In the genomic region with DNA sequence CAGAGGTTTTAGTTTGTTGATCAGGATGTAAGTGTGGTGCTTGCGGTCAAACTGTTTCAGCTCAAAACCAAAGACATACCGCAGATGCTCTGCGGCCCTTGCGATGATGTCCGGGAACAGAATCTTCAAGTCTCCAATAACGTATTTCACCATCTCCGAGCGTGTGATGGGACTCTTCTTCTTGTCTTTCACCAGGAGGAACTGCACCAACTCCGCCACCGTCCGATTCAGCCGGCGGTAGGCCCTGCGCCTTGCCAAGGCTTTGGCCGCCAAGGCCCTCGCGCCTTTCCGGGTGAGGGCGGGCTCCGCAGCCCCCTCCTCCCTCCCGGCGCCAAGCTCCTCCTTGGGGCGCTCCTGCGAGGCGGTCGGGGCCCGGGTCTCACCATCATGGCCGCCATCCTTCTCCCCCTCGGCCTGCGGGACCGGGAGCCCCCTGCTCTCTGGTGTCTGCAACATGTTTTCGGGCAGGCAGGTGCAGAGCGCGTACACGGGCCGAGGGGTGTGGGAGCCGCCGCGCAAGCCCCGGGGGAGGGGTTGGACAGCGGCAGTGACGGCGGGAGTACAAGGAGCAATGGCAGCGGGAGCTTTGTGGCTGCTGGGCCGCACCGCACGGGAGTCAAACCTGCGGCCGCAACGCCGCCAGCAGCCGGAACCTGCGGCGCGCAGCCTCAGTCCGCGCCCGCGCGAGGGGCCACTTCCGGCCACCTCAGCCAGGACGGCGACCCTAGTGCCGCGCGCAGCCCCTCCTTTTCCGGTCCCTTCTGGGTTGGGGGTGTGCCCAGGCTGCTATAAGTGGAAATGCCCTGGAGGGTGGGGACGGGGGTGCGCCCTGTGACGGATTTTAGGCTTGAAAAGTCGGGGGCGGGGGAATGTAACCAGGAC, we compare ENCODE assay signal across 8 cellular contexts. TPM values are rescaled to one million over a fixed set of nuclear protein-coding genes. Genes with fewer than 3 reads are reported as not detected.
DNase-seq lines count a peak whose midpoint lies in the region; ATAC-seq and TF ChIP-seq lines count a peak whose summit lies in the region.

A gene with protein sequence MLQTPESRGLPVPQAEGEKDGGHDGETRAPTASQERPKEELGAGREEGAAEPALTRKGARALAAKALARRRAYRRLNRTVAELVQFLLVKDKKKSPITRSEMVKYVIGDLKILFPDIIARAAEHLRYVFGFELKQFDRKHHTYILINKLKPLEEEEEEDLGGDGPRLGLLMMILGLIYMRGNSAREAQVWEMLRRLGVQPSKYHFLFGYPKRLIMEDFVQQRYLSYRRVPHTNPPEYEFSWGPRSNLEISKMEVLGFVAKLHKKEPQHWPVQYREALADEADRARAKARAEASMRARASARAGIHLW (minus strand): TSS at position 699 of the 882 bp plus-strand sequence. CDS start 243 bp downstream, at position 456.

- H3K4me3 ChIP-seq in epithelial cell of proximal tubule (ENCODE audit: low read depth, low read length) (peak within 1 kb of the TSS; percentile 86), mucosa of descending colon (peak within 1 kb of the TSS; percentile 84)

- TF ChIP-seq RAD21 in Ishikawa (IDR thresholded peaks at IDR 0.05; ENCODE audit: low read depth): peak; percentile 16; the same call in 1 of the 2 replicates

- DNase-seq in DMS 273 (lab: John Stamatoyannopoulos, UW; ENCODE audit: unreplicated experiment) (peak; percentile 97), OCI-M1 (lab: John Stamatoyannopoulos, UW) (peak; percentile 80), activated T-cell treated with anti-CD3 and anti-CD28 coated beads for 48 hours (ENCODE audit: low read depth) (peak; percentile 77), epithelial cell of proximal tubule (ENCODE audit: low read depth) (no peak), mucosa of descending colon (peak; percentile 82 to 89 (median 88))
- peak; percentile 23 to 43 for DNase-seq in stimulated activated CD8-positive, alpha-beta memory T cell treated with anti-CD3 and anti-CD28 coated beads, Interleukin-4, amount 100 ng/mL, for 4 hours (ENCODE audit: low read depth in 2 of 2, low spot score in 1 of 2)

- ATAC-seq in GM21576 (IDR thresholded peaks at IDR 0.05; ENCODE audit: unreplicated experiment) (peak; percentile 72), mucosa of descending colon (peak; percentile 92)

- 0 out of 2 replicates have a peak, but pooled peaks have one; percentile 32 for TF ChIP-seq EP300 in Ishikawa (IDR thresholded peaks at IDR 0.05; ENCODE audit: borderline replicate concordance)

- H3K4me1 ChIP-seq in mucosa of descending colon (ENCODE audit: low read depth): peaks cover 13% of the 10 kb centered on the region

- H3K36me3 ChIP-seq in mucosa of descending colon (ENCODE audit: low read depth): no peaks in the 10 kb centered on the region

- TF ChIP-seq CTCF in epithelial cell of proximal tubule (conservative IDR thresholded peaks at IDR 0.05; ENCODE audit: low read depth, low read length) (no peak), mucosa of descending colon (IDR thresholded peaks at IDR 0.05) (no peak)

- H3K9me3 ChIP-seq in mucosa of descending colon: no peaks in the 10 kb centered on the region

- intact Hi-C loops in mucosa of descending colon (cut with DNase I, micrococcal nuclease): loop anchor here in 1 of 2 donors (5.0 kb wide), 1 partner anchor 144 kb away; no protein-coding TSS in a partner anchor

TF ChIP-seq in Ishikawa, 13 proteins besides CTCF, POLR2A, EP300 and RAD21:
- no peak for TF ChIP-seq FOXM1 (IDR thresholded peaks at IDR 0.05; ENCODE audit: borderline replicate concordance, low read depth)
- TF ChIP-seq, protein P1, sequence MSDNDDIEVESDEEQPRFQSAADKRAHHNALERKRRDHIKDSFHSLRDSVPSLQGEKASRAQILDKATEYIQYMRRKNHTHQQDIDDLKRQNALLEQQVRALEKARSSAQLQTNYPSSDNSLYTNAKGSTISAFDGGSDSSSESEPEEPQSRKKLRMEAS (IDR thresholded peaks at IDR 0.05): peak; percentile 68
- TF ChIP-seq CEBPB (IDR thresholded peaks at IDR 0.05): no peak
- TF ChIP-seq, protein P2, sequence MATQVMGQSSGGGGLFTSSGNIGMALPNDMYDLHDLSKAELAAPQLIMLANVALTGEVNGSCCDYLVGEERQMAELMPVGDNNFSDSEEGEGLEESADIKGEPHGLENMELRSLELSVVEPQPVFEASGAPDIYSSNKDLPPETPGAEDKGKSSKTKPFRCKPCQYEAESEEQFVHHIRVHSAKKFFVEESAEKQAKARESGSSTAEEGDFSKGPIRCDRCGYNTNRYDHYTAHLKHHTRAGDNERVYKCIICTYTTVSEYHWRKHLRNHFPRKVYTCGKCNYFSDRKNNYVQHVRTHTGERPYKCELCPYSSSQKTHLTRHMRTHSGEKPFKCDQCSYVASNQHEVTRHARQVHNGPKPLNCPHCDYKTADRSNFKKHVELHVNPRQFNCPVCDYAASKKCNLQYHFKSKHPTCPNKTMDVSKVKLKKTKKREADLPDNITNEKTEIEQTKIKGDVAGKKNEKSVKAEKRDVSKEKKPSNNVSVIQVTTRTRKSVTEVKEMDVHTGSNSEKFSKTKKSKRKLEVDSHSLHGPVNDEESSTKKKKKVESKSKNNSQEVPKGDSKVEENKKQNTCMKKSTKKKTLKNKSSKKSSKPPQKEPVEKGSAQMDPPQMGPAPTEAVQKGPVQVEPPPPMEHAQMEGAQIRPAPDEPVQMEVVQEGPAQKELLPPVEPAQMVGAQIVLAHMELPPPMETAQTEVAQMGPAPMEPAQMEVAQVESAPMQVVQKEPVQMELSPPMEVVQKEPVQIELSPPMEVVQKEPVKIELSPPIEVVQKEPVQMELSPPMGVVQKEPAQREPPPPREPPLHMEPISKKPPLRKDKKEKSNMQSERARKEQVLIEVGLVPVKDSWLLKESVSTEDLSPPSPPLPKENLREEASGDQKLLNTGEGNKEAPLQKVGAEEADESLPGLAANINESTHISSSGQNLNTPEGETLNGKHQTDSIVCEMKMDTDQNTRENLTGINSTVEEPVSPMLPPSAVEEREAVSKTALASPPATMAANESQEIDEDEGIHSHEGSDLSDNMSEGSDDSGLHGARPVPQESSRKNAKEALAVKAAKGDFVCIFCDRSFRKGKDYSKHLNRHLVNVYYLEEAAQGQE (IDR thresholded peaks at IDR 0.05; ENCODE audit: low read depth): 0 out of 2 replicates have a peak, but pooled peaks have one; percentile 22
- peak; percentile 48; the same call in 1 of the 2 replicates for TF ChIP-seq TCF12 (IDR thresholded peaks at IDR 0.05; ENCODE audit: low read depth)
- peak; percentile 74; the same call in 1 of the 2 replicates for TF ChIP-seq TEAD4 (IDR thresholded peaks at IDR 0.05)
- peak; percentile 57; the same call in 1 of the 2 replicates for TF ChIP-seq NFIC (IDR thresholded peaks at IDR 0.05)
- TF ChIP-seq CREB1 (IDR thresholded peaks at IDR 0.05; ENCODE audit: low read depth): 0 out of 2 replicates have a peak, but pooled peaks have one; percentile 39
- TF ChIP-seq, protein P3, sequence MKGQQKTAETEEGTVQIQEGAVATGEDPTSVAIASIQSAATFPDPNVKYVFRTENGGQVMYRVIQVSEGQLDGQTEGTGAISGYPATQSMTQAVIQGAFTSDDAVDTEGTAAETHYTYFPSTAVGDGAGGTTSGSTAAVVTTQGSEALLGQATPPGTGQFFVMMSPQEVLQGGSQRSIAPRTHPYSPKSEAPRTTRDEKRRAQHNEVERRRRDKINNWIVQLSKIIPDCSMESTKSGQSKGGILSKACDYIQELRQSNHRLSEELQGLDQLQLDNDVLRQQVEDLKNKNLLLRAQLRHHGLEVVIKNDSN (IDR thresholded peaks at IDR 0.05): no peak
- TF ChIP-seq TAF1 (IDR thresholded peaks at IDR 0.05; ENCODE audit: low read depth): peak; percentile 97
- TF ChIP-seq EGR1 (IDR thresholded peaks at IDR 0.05): peak; percentile 70
- peak; percentile 84; the same call in 1 of the 2 replicates for TF ChIP-seq YY1 (IDR thresholded peaks at IDR 0.05; ENCODE audit: low read depth)
- TF ChIP-seq ZBTB7A (IDR thresholded peaks at IDR 0.05; ENCODE audit: low read depth): peak; percentile 96

RNA-seq across cellular contexts. Expression of the gene that starts here (rescaled TPM):
- 27.5 and 36.2 TPM in 2 replicates for total RNA-seq in epithelial cell of proximal tubule
- total RNA-seq in mucosa of descending colon: 10 to 100 TPM; 17.3 to 30.2 (median 24.4) TPM
